Comparison of ENCODE assay signal across 8 cellular contexts in the genomic region with DNA sequence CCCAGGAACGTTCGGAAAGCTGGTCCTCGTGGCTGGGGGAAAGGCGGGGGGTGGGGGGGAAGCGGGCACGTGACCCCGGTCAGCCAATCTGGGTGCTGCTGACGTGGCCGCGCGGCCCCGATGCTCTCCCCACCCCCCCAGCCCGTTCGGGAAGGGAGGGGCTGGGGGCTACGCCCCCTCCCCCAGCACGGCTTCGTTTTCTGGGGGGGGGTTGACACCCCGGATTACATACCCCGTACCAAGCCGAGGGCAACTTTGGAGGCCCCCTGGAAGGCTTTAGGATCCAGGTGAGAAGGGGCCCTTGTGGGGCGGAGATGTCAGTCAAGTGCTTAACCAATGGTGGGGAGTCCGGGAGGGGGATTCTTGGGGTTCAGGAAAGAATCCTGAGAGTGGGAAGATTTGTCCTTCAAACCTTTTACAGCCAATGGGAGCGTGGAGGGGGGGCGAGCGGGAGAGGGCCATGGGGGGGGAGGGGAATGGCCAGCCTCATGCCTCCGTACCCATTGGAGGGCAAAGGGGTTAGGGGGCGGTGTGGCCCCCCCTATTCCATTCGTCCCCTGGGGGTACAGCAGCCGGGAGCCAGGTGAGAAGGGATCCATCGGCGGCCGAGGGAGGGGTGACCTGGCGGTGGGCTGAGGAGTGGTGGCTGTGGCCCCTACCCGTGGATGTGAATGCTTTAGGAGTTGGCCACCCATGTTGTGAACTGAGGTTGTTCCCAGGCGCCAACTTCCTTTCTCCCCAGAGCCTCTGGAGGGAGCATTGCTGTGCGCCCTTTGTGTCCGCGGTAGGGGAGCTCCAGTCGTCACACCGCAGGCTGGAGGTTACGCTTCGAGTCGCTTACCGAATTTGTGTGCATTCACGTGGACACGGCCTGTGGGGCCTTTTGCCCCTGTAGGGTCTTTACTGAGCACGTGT. TPM values are rescaled to one million over a fixed set of nuclear protein-coding genes. Genes with fewer than 3 reads are reported as not detected.
DNase-seq lines count a peak whose midpoint lies in the region; ATAC-seq and TF ChIP-seq lines count a peak whose summit lies in the region.

No MANE protein-coding gene starts in this region.

- peak overlapping the region; percentile 99 for H3K27ac ChIP-seq in mesenchymal stem cell (ENCODE audit: low read length, poor library complexity, severe bottlenecking)

- peaks cover 9 to 15% of the 10 kb centered on the region in 2 experiments for H3K36me3 ChIP-seq in mesenchymal stem cell (ENCODE audit: control insufficient read depth in 1 of 2, insufficient read depth in 2 of 2, low read depth in 1 of 2, low read length in 2 of 2)

- peaks cover 59% of the 10 kb centered on the region for H3K36me3 Mint-ChIP-seq in effector memory CD8-positive, alpha-beta T cell (ENCODE audit: insufficient read depth)

- H3K27me3 ChIP-seq in mesenchymal stem cell (ENCODE audit: control insufficient read depth in 1 of 2, insufficient read depth in 1 of 2, low read length in 2 of 2) = no peaks in the 10 kb centered on the region

- peak; percentile 83 for DNase-seq in GM10248 (ENCODE audit: extremely low spot score)
- DNase-seq in NCI-H82 treated with DMSO at 0.1 percent for 48 hours (lab: John Stamatoyannopoulos, UW; ENCODE audit: unreplicated experiment) = peak; percentile 83
- DNase-seq in activated CD8-positive, alpha-beta memory T cell treated with anti-CD3 and anti-CD28 coated beads for 48 hours (ENCODE audit: low read depth in 2 of 3, low spot score in 2 of 3) = peak; percentile 44 to 69 (median 51)
- peak in 2 of 3 experiments; percentile 34 to 44 for DNase-seq in effector memory CD8-positive, alpha-beta T cell
- peak; percentile 93 for DNase-seq in mesenchymal stem cell
- peak; percentile 27 to 33 for DNase-seq in stimulated activated CD8-positive, alpha-beta memory T cell treated with anti-CD3 and anti-CD28 coated beads, Interleukin-2, amount 100 ng/mL, for 1 hour (ENCODE audit: low read depth in 2 of 2)

- no peaks in the 10 kb centered on the region for H3K9me3 Mint-ChIP-seq in effector memory CD8-positive, alpha-beta T cell

- H3K4me3 Mint-ChIP-seq in effector memory CD8-positive, alpha-beta T cell = peak overlapping the region; percentile 88 to 94

- CTCF ChIA-PET in GM10248 (lab: Yijun Ruan, JAX) = interaction anchor here (1.0 to 14.8 kb wide), 7 partner anchors 11 to 131 kb away, joined by 4 to 313 read pairs (median 10); partner anchors contain the start of genes HLA-DMA, HLA-DMB and TAP2

- TF ChIP-seq CTCF in GM10248 (IDR thresholded peaks at IDR 0.05; ENCODE audit: control extremely low read depth, extremely low read depth, low read depth, missing control alignments) = no peak

- peak overlapping the region; percentile 97 for H2AK5ac ChIP-seq in mesenchymal stem cell (ENCODE audit: low read length, severe bottlenecking)

- POLR2A ChIA-PET in GM10248 (lab: Yijun Ruan, JAX) = interaction anchor here (0.6 to 9.8 kb wide), 7 partner anchors 14 to 55 kb away, joined by 3 to 271 read pairs (median 6); partner anchors contain the start of genes HLA-DMA and HLA-DMB

- peak overlapping the region; percentile 92 for H2BK5ac ChIP-seq in mesenchymal stem cell (ENCODE audit: low read depth, low read length, poor library complexity, severe bottlenecking)

- no peaks in the 10 kb centered on the region for H3K27me3 Mint-ChIP-seq in effector memory CD8-positive, alpha-beta T cell

- H3K4me1 Mint-ChIP-seq in effector memory CD8-positive, alpha-beta T cell (ENCODE audit: low read depth in 2 of 2) = peaks cover 53 to 66% of the 10 kb centered on the region in 2 donors

- H3K4me3 ChIP-seq in mesenchymal stem cell (ENCODE audit: insufficient read depth in 1 of 2, low read depth in 1 of 2, low read length in 2 of 2) = peak overlapping the region; percentile 69 to 96

- H3K4ac ChIP-seq in mesenchymal stem cell (ENCODE audit: low read depth in 1 of 2, low read length in 2 of 2) = peak overlapping the region; percentile 99 to 100

- H3K9ac ChIP-seq in mesenchymal stem cell (ENCODE audit: low read length) = peak overlapping the region; percentile 100

- H4K8ac ChIP-seq in mesenchymal stem cell (ENCODE audit: low read length) = peak overlapping the region; percentile 100

- no peaks in the 10 kb centered on the region for H3K9me3 ChIP-seq in mesenchymal stem cell (ENCODE audit: control insufficient read depth, low read length)

- ATAC-seq in HG03066 (IDR thresholded peaks at IDR 0.05; ENCODE audit: low read depth, unreplicated experiment) = peak; percentile 2
- ATAC-seq in effector memory CD8-positive, alpha-beta T cell (replicated peaks) = peak; percentile 14
- no peak for ATAC-seq in GM21360 (IDR thresholded peaks at IDR 0.05; ENCODE audit: unreplicated experiment)

- peak overlapping the region; percentile 98 for H4K91ac ChIP-seq in mesenchymal stem cell (ENCODE audit: low read length)

- H3K23ac ChIP-seq in mesenchymal stem cell (ENCODE audit: low read length in 2 of 2) = peak overlapping the region; percentile 81 to 90

- peak overlapping the region; percentile 83 for H2BK15ac ChIP-seq in mesenchymal stem cell (ENCODE audit: low read depth, poor library complexity, severe bottlenecking)

- H2AFZ ChIP-seq in mesenchymal stem cell (ENCODE audit: low read depth, low read length) = no peak overlapping the region

- H3K14ac ChIP-seq in mesenchymal stem cell (ENCODE audit: low read length in 2 of 2) = peak overlapping the region in 1 of 2 experiments; percentile 98

- peak overlapping the region; percentile 14 to 99 for H2BK12ac ChIP-seq in mesenchymal stem cell (ENCODE audit: low read length in 2 of 2)

- peak overlapping the region; percentile 94 to 98 for H3K27ac Mint-ChIP-seq in effector memory CD8-positive, alpha-beta T cell

- H3K79me1 ChIP-seq in mesenchymal stem cell (replicated peaks; ENCODE audit: low read length, poor library complexity, severe bottlenecking) = peaks cover 3% of the 10 kb centered on the region

- H2BK120ac ChIP-seq in mesenchymal stem cell (ENCODE audit: low read depth, low read length) = peak overlapping the region; percentile 100

- H3K4me2 ChIP-seq in mesenchymal stem cell (ENCODE audit: low read length, poor library complexity, severe bottlenecking) = peak overlapping the region; percentile 67

- under 1% methylated on average over 47 of the region's 47 CpGs for WGBS in mesenchymal stem cell

- H3K18ac ChIP-seq in mesenchymal stem cell (ENCODE audit: low read depth in 1 of 2, low read length in 2 of 2) = peak overlapping the region; percentile 99 to 100

- peaks cover 4% of the 10 kb centered on the region for H3K4me1 ChIP-seq in mesenchymal stem cell (ENCODE audit: control insufficient read depth, insufficient read depth, low read depth, low read length)

RNA-seq across cellular contexts. Expression of gene BRD2, which starts 0.6 kb away (rescaled TPM):
- polyA plus RNA-seq in mesenchymal stem cell (2013, experiment 1 of 2) = 132 TPM
- 129 TPM for polyA plus RNA-seq in mesenchymal stem cell (2013, experiment 2 of 2)

RNA-seq across cellular contexts. Expression of gene HLA-DMA, which starts 16.1 kb away (rescaled TPM):
- polyA plus RNA-seq in mesenchymal stem cell (2013, experiment 1 of 2) = 12.4 TPM
- 12.7 TPM for polyA plus RNA-seq in mesenchymal stem cell (2013, experiment 2 of 2)

RNA-seq across cellular contexts. Expression of gene HLA-DMB, which starts 28.2 kb away (rescaled TPM):
- polyA plus RNA-seq in mesenchymal stem cell (2013, experiment 1 of 2) = 1.5 TPM
- polyA plus RNA-seq in mesenchymal stem cell (2013, experiment 2 of 2) = 1.7 TPM

RNA-seq across cellular contexts. Expression of gene HLA-DOA, which starts 40.4 kb away (rescaled TPM):
- polyA plus RNA-seq in mesenchymal stem cell (2013, experiment 1 of 2) = 0.22 TPM
- polyA plus RNA-seq in mesenchymal stem cell (2013, experiment 2 of 2) = 0.04 TPM

Comparison
In these comparisons a context has a peak if more than half of its experiments do, and no peak if none do; other contexts are left out.
1. DNase-seq: peak in every context shown above with its lines; median percentile 93 in mesenchymal stem cell; 83 in GM10248; 83 in NCI-H82 treated with DMSO at 0.1 percent for 48 hours; 51 in activated CD8-positive, alpha-beta memory T cell treated with anti-CD3 and anti-CD28 coated beads for 48 hours; 39 in effector memory CD8-positive, alpha-beta T cell; 30 in stimulated activated CD8-positive, alpha-beta memory T cell treated with anti-CD3 and anti-CD28 coated beads, Interleukin-2, amount 100 ng/mL, for 1 hour.